ENCODE assay signal across 8 cellular contexts in genomic region chr9:100437860-100438805, GRCh38. TPM values are rescaled to one million over a fixed set of nuclear protein-coding genes. Genes with fewer than 3 reads are reported as not detected.
DNase-seq lines count a peak whose midpoint lies in the region; ATAC-seq and TF ChIP-seq lines count a peak whose summit lies in the region.

No MANE protein-coding gene starts in this region.

- H3K4me3 Mint-ChIP-seq in activated naive CD8-positive, alpha-beta T cell treated with anti-CD3 and anti-CD28 coated beads for 36 hours = no peak overlapping the region

- no peaks in the 10 kb centered on the region for H3K27me3 Mint-ChIP-seq in activated naive CD8-positive, alpha-beta T cell treated with anti-CD3 and anti-CD28 coated beads for 36 hours

- ATAC-seq in heart right ventricle (peak in 5 of 8 donors; percentile 37 to 78 (median 55)), HG03097 (IDR thresholded peaks at IDR 0.05; ENCODE audit: low FRiP score, unreplicated experiment) (no peak)

- peak; percentile 33 for DNase-seq in CMK (ENCODE audit: low read depth)
- DNase-seq in GM20000 (ENCODE audit: low spot score) = peak; percentile 63
- DNase-seq in MG63 = peak; percentile 59
- DNase-seq in SK-N-MC (ENCODE audit: low read depth, low spot score) = peak; percentile 58
- peak; percentile 34 for DNase-seq in activated naive CD8-positive, alpha-beta T cell treated with anti-CD3 and anti-CD28 coated beads for 36 hours
- peak; percentile 22 to 74 for DNase-seq in heart right ventricle
- peak; percentile 76 for DNase-seq in renal cortical epithelial cell (ENCODE audit: low read depth)

- H3K9ac ChIP-seq in SK-N-MC (ENCODE audit: insufficient read length) = no peak overlapping the region

- H3K4me3 ChIP-seq in MG63 (no peak overlapping the region), SK-N-MC (no peak overlapping the region), heart right ventricle (no peak overlapping the region)

- H3K36me3 ChIP-seq in MG63 = peaks cover 37% of the 10 kb centered on the region
- H3K36me3 ChIP-seq in SK-N-MC (ENCODE audit: insufficient read depth, low read length) = no peaks in the 10 kb centered on the region; the same call in 1 of the 2 replicates
- H3K36me3 ChIP-seq in heart right ventricle = peaks cover 0 to 14% (median 0%) of the 10 kb centered on the region in 9 donors

- H3K27ac ChIP-seq in SK-N-MC (no peak overlapping the region), heart right ventricle (no peak overlapping the region)

- H3K27ac Mint-ChIP-seq in activated naive CD8-positive, alpha-beta T cell treated with anti-CD3 and anti-CD28 coated beads for 36 hours = no peak overlapping the region

- H3K9me3 Mint-ChIP-seq in activated naive CD8-positive, alpha-beta T cell treated with anti-CD3 and anti-CD28 coated beads for 36 hours = no peaks in the 10 kb centered on the region

- peaks cover 3% of the 10 kb centered on the region for H3K36me3 Mint-ChIP-seq in activated naive CD8-positive, alpha-beta T cell treated with anti-CD3 and anti-CD28 coated beads for 36 hours

- TF ChIP-seq CTCF in GM20000 (IDR thresholded peaks at IDR 0.05; ENCODE audit: extremely low read depth, missing control alignments) (peak; percentile 91), heart right ventricle (IDR thresholded peaks at IDR 0.05) (peak; percentile 90 to 99 (median 94))

- H3K27me3 ChIP-seq in MG63 (no peaks in the 10 kb centered on the region), heart right ventricle (no peaks in the 10 kb centered on the region)

- peaks cover 0 to 6% (median 0%) of the 10 kb centered on the region in 9 donors for H3K4me1 ChIP-seq in heart right ventricle

- 81 to 89% methylated on average over 1 of the region's 1 CpG for WGBS in heart right ventricle, 2 donors

- H3K4me1 Mint-ChIP-seq in activated naive CD8-positive, alpha-beta T cell treated with anti-CD3 and anti-CD28 coated beads for 36 hours = peaks cover 2% of the 10 kb centered on the region

- H3K9me3 ChIP-seq in MG63 (no peaks in the 10 kb centered on the region), SK-N-MC (ENCODE audit: low read depth, low read length) (no peaks in the 10 kb centered on the region), heart right ventricle (no peaks in the 10 kb centered on the region)

- intact Hi-C loops in heart right ventricle (cut with DNase I) = loop anchor here in 4 of 10 donors (1.0 to 10.0 kb wide), 4 partner anchors 27 to 159 kb away; no protein-coding TSS in a partner anchor

RNA-seq across cellular contexts. Expression of gene MSANTD3, which starts 11.2 kb away (rescaled TPM):
- 73.1 and 97.4 TPM in 2 replicates for total RNA-seq in MG63 (2014; rRNA removed; shearing (Covaris generic); ENCODE audit: low replicate concordance)
- 10 to 100 TPM; 16.0 to 17.6 TPM for total RNA-seq in activated naive CD8-positive, alpha-beta T cell treated with anti-CD3 and anti-CD28 coated beads for 36 hours
- total RNA-seq in heart right ventricle (10 to 100 TPM; 11.9 to 32.2 (median 20.1) TPM), renal cortical epithelial cell (55.1 and 104 TPM in 2 replicates)
- 10 to 100 TPM; 12.1 to 20.4 TPM for polyA plus RNA-seq in heart right ventricle

RNA-seq across cellular contexts. Expression of gene TMEFF1, which starts 34.8 kb away (rescaled TPM):
- total RNA-seq in MG63 (2014; rRNA removed; shearing (Covaris generic); ENCODE audit: low replicate concordance) = 8.8 TPM in 1 of 2 replicates, not detected in the other
- total RNA-seq in activated naive CD8-positive, alpha-beta T cell treated with anti-CD3 and anti-CD28 coated beads for 36 hours = under 1 TPM; 0.10 to 0.14 TPM
- total RNA-seq in heart right ventricle (under 1 TPM in 4 of 10 donors, not detected in 6; 0.16 to 0.60 (median 0.30) TPM), renal cortical epithelial cell (3.5 and 4.3 TPM in 2 replicates)
- polyA plus RNA-seq in heart right ventricle = under 1 TPM in 1 of 2 donors, not detected in 1; 0.03 TPM
